Comparison of ENCODE assay signal across 18 cellular contexts in genomic region chr6:28357036-28357435, GRCh38. TPM values are rescaled to one million over a fixed set of nuclear protein-coding genes. Genes with fewer than 3 reads are reported as not detected.
DNase-seq lines count a peak whose midpoint lies in the region; ATAC-seq, FAIRE-seq and TF ChIP-seq lines count a peak whose summit lies in the region.
"Had no signal": no experiment of that assay in that cellular context is flagged by ENCODE, and none has a peak within 500 bp of the region (broad histone marks: within the 10 kb centered on the region; RNA-seq: fewer than 3 reads in every experiment).

No MANE protein-coding gene starts in this region.

- H3K4me1 Mint-ChIP-seq in Calu3 (ENCODE audit: low read depth, unreplicated experiment) (peaks cover 6% of the 10 kb centered on the region), nephron (peaks cover 32% of the 10 kb centered on the region), T-helper 17 cell (peaks cover 14% of the 10 kb centered on the region)

- peaks cover 19% of the 10 kb centered on the region for H3K36me3 Mint-ChIP-seq in Calu3 (ENCODE audit: insufficient read depth, unreplicated experiment)
- H3K36me3 Mint-ChIP-seq in nephron (ENCODE audit: low read depth): peaks cover 18% of the 10 kb centered on the region
- no peaks in the 10 kb centered on the region for H3K36me3 Mint-ChIP-seq in T-helper 17 cell (ENCODE audit: low read depth)

- no peaks in the 10 kb centered on the region for H3K27me3 Mint-ChIP-seq in Calu3 (ENCODE audit: unreplicated experiment)
- H3K27me3 Mint-ChIP-seq in nephron (ENCODE audit: low read depth): no peaks in the 10 kb centered on the region
- H3K27me3 Mint-ChIP-seq in T-helper 17 cell: no peaks in the 10 kb centered on the region
- H3K27me3 Mint-ChIP-seq: activated CD8-positive, alpha-beta memory T cell treated with anti-CD3 and anti-CD28 coated beads, Interleukin-2, amount 10 ng/mL, durations not matched to agents 7 days and 5 days; memory B cell had no signal

- no peak overlapping the region for H3K18ac ChIP-seq in H1 (ENCODE audit: extremely low read depth, low read length)

- H3K56ac ChIP-seq in H1 (replicated peaks; ENCODE audit: insufficient read length, low read depth, low read length): no peak overlapping the region

- peaks cover 8% of the 10 kb centered on the region for H3K36me3 ChIP-seq in PC-3 (ENCODE audit: low read depth, low read length)
- H3K36me3 ChIP-seq in H1 (ENCODE audit: control insufficient read depth in 2 of 4, insufficient read depth in 4 of 4, low read length in 3 of 4): peaks cover 0 to 2% (median 0%) of the 10 kb centered on the region in 4 experiments; a peak in 1 of 8 replicates
- H3K36me3 ChIP-seq in H7 (replicated peaks; ENCODE audit: control insufficient read depth, insufficient read depth, low read length): no peaks in the 10 kb centered on the region; the same call in 1 of the 2 replicates

- no peaks in the 10 kb centered on the region for H3K27me3 ChIP-seq in PC-3 (ENCODE audit: low read length)
- no peaks in the 10 kb centered on the region for H3K27me3 ChIP-seq in H1 (replicated peaks in 1 of 4; ENCODE audit: control insufficient read depth in 3 of 4, extremely low read depth in 1 of 4, insufficient read depth in 3 of 4, low read length in 3 of 4)
- no peaks in the 10 kb centered on the region for H3K27me3 ChIP-seq in H7 (ENCODE audit: control insufficient read depth, insufficient read depth, low read length)

- H3K4me3 Mint-ChIP-seq in Calu3 (ENCODE audit: low read depth, unreplicated experiment): peak overlapping the region; percentile 86
- no peak overlapping the region for H3K4me3 Mint-ChIP-seq in nephron
- no peak overlapping the region for H3K4me3 Mint-ChIP-seq in T-helper 17 cell
- H3K4me3 Mint-ChIP-seq: activated CD8-positive, alpha-beta memory T cell treated with anti-CD3 and anti-CD28 coated beads, Interleukin-2, amount 10 ng/mL, durations not matched to agents 7 days and 5 days; memory B cell had no signal

- POLR2A ChIA-PET in PC-3 (lab: Charles Lee; ENCODE audit: unreplicated experiment) (no interaction called here), H1 (lab: Charles Lee; ENCODE audit: partially characterized antibody) (interaction anchor here (0.7 to 3.7 kb wide), 3 partner anchors 22 to 228 kb away, joined by 3 to 36 read pairs (median 12); partner anchors contain the start of genes PGBD1 and ZSCAN31)

- H3K4me3 ChIP-seq in PC-3 (ENCODE audit: low read length): no peak overlapping the region
- H3K4me3 ChIP-seq in H1 (ENCODE audit: extremely low read depth in 1 of 4, insufficient read depth in 2 of 4, low read depth in 3 of 4, low read length in 4 of 4): no peak overlapping the region
- no peak overlapping the region for H3K4me3 ChIP-seq in H7 (ENCODE audit: insufficient read depth, low read depth, low read length)

- peak overlapping the region; percentile 18; the same call in 1 of the 2 replicates for H2BK12ac ChIP-seq in H1 (ENCODE audit: low read depth, low read length)

- H3K4me1 ChIP-seq in PC-3 (ENCODE audit: insufficient read depth, low read length) (peaks cover 39% of the 10 kb centered on the region), H1 (replicated peaks in 1 of 4; ENCODE audit: control insufficient read depth in 3 of 4, insufficient read depth in 4 of 4, low read length in 3 of 4) (peaks cover 4 to 6% (median 4%) of the 10 kb centered on the region in 4 experiments; a peak in 4 of 7 replicates)

- 90% methylated on average over 6 of the region's 6 CpGs; no CpG with 5 or more reads in 1 of the 2 experiments for WGBS in H1 (ENCODE audit: extremely low coverage in 1 of 2, insufficient coverage in 1 of 2, insufficient read length in 1 of 2, insufficient replicate concordance in 2 of 2, low coverage in 1 of 2, low lambda C conversion rate in 2 of 2, missing lambda C conversion rate in 1 of 2), 2 experiments

- intact Hi-C loops in Calu3 (cut with micrococcal nuclease; ENCODE audit: unreplicated experiment): loop anchor here (2.0 to 10.0 kb wide), 5 partner anchors 26 to 522 kb away; partner anchors contain the start of gene ZSCAN26
- intact Hi-C loops in PC-3 (cut with micrococcal nuclease): loop anchor here (10.0 kb wide), 1 partner anchor 452 kb away; no protein-coding TSS in a partner anchor

- BruUV-seq in Calu3 (replicated peaks; lab: Mats Ljungman, UMichigan) (no TSS peak), PC-3 (replicated peaks; lab: Mats Ljungman, UMichigan) (no TSS peak)

- H2BK20ac ChIP-seq in H1 (ENCODE audit: low read length): no peak overlapping the region

- TF ChIP-seq POLR2A in H1 (IDR thresholded peaks at IDR 0.05; ENCODE audit: control extremely low read depth in 1 of 2, low read depth in 2 of 2, low read length in 2 of 2): no peak
- no peak for TF ChIP-seq POLR2A in H54 (IDR thresholded peaks at IDR 0.05; ENCODE audit: low read depth, low read length)

- no peak overlapping the region for H3K14ac ChIP-seq in H1 (ENCODE audit: insufficient read length)

- no peak for TF ChIP-seq RAD21 in H1 (IDR thresholded peaks at IDR 0.05 in 1 of 2, conservative IDR thresholded peaks at IDR 0.05 in 1 of 2; ENCODE audit: low read depth in 2 of 2, low read length in 2 of 2)

- H3K23me2 ChIP-seq in H1 (ENCODE audit: low read depth, low read length): 0 out of 2 replicates have a peak, but pooled peaks cover 3% of the 10 kb centered on the region

- no peak for TF ChIP-seq EP300 in H1 (IDR thresholded peaks at IDR 0.05; ENCODE audit: borderline replicate concordance in 1 of 2, low read depth in 2 of 2, low read length in 2 of 2)

- no peak overlapping the region; the same call in 1 of the 2 replicates for H4K8ac ChIP-seq in H1 (ENCODE audit: extremely low read depth, insufficient read depth, low read length)

- DNase-seq in Calu3 (no peak), PC-3 (peak; percentile 42), H1 (ENCODE audit: low read depth in 1 of 2, low spot score in 2 of 2) (no peak), GF-D8 (lab: John Stamatoyannopoulos, UW) (no peak), T-helper 17 cell (no peak), H54 (ENCODE audit: insufficient read length, low spot score) (no peak), H7 (no peak)
- DNase-seq: activated CD4-positive, CD25-positive, alpha-beta regulatory T cell; activated CD8-positive, alpha-beta memory T cell treated with anti-CD3 and anti-CD28 coated beads, Interleukin-2, amount 10 ng/mL, durations not matched to agents 7 days and 5 days; DMS 273 treated with DMSO at 0.1 percent for 48 hours; foreskin fibroblast; NCI-H1436; NCI-H345; OCI-M1; stimulated activated naive CD4-positive, alpha-beta T cell treated with Interleukin-2 at 50 U/mL for 16 hours had no signal

- H3F3A ChIP-seq in PC-3 (ENCODE audit: low read length, unreplicated experiment): no peaks in the 10 kb centered on the region

- H3K9me3 Mint-ChIP-seq in Calu3 (ENCODE audit: low read depth, unreplicated experiment): no peaks in the 10 kb centered on the region
- no peaks in the 10 kb centered on the region for H3K9me3 Mint-ChIP-seq in nephron
- H3K9me3 Mint-ChIP-seq: activated naive CD4-positive, alpha-beta T cell treated with anti-CD3 and anti-CD28 coated beads, Interleukin-2, amount 50 U/mL, for 72 hours; memory B cell had no signal

- H3K9me3 ChIP-seq in PC-3 (ENCODE audit: low read length) (no peaks in the 10 kb centered on the region), H1 (ENCODE audit: insufficient read depth in 2 of 2, low read depth in 1 of 2, low read length in 1 of 2) (peaks cover 0 to 3% of the 10 kb centered on the region in 2 experiments; a peak in 2 of 4 replicates), T-helper 17 cell (ENCODE audit: control insufficient read depth, low read length, poor library complexity, severe bottlenecking) (no peaks in the 10 kb centered on the region)

- H3K79me2 ChIP-seq in PC-3 (ENCODE audit: low read length): peaks cover 32% of the 10 kb centered on the region
- H3K79me2 ChIP-seq in H1 (ENCODE audit: control insufficient read depth in 1 of 2, insufficient read depth in 2 of 2, low read length in 2 of 2): peaks cover 5 to 22% of the 10 kb centered on the region in 2 experiments; a peak in 2 of 4 replicates

- H3K9ac ChIP-seq in PC-3 (ENCODE audit: low read length) (peak overlapping the region; percentile 63; the same call in 1 of the 2 replicates), H1 (replicated peaks in 1 of 4; ENCODE audit: extremely low read depth in 1 of 4, low read depth in 3 of 4, low read length in 3 of 4) (no peak overlapping the region)

- H3K4me2 ChIP-seq in PC-3 (ENCODE audit: low read length) (peak overlapping the region; percentile 92; the same call in 1 of the 2 replicates), H1 (ENCODE audit: insufficient read depth in 1 of 2, low read depth in 2 of 2, low read length in 2 of 2) (no peak overlapping the region; a peak in 1 of 4 replicates)

- H3K27ac Mint-ChIP-seq in Calu3 (ENCODE audit: unreplicated experiment) (no peak overlapping the region), nephron (peak overlapping the region in 2 of 3 experiments; percentile 54 to 90), T-helper 17 cell (no peak overlapping the region)
- H3K27ac Mint-ChIP-seq: activated CD8-positive, alpha-beta memory T cell treated with anti-CD3 and anti-CD28 coated beads, Interleukin-2, amount 10 ng/mL, durations not matched to agents 7 days and 5 days; activated naive CD4-positive, alpha-beta T cell treated with anti-CD3 and anti-CD28 coated beads, Interleukin-2, amount 50 U/mL, for 72 hours; memory B cell had no signal

- H2AK5ac ChIP-seq in H1 (ENCODE audit: low read depth, low read length): no peak overlapping the region

- no peaks in the 10 kb centered on the region for H4K20me1 ChIP-seq in PC-3 (ENCODE audit: low read length)
- H4K20me1 ChIP-seq in H1 (replicated peaks in 1 of 2; ENCODE audit: control insufficient read depth in 1 of 2, insufficient read depth in 2 of 2, low read length in 2 of 2): peaks cover 0 to 7% of the 10 kb centered on the region in 2 experiments

- H3K27ac ChIP-seq in PC-3 (ENCODE audit: low read length): peak overlapping the region; percentile 87
- no peak overlapping the region for H3K27ac ChIP-seq in H1 (ENCODE audit: low read depth, low read length)

- TF ChIP-seq CTCF in Calu3 (IDR thresholded peaks at IDR 0.05; ENCODE audit: unreplicated experiment) (no peak), PC-3 (conservative IDR thresholded peaks at IDR 0.05; ENCODE audit: low read depth, low read length) (no peak), H1 (IDR thresholded peaks at IDR 0.05; ENCODE audit: control extremely low read depth in 1 of 3, insufficient read depth in 1 of 3, low read depth in 1 of 3, low read length in 3 of 3) (no peak), nephron (IDR thresholded peaks at IDR 0.05; ENCODE audit: unreplicated experiment in 3 of 3) (no peak)

- no peak overlapping the region for H3K4ac ChIP-seq in H1 (replicated peaks; ENCODE audit: insufficient read length, low read depth, low read length)

- H2AFZ ChIP-seq in PC-3 (ENCODE audit: low read length) (peak overlapping the region; percentile 87; the same call in 1 of the 2 replicates), H1 (ENCODE audit: low read length) (no peak overlapping the region)

- no peak overlapping the region for H3K23ac ChIP-seq in H1 (ENCODE audit: insufficient read length)

- H2BK5ac ChIP-seq in H1 (ENCODE audit: low read depth, low read length): 0 out of 2 replicates have a peak overlapping the region, but pooled peaks have one; percentile 26

- no peak for FAIRE-seq in H1 (lab: Jason Lieb, UNC)
- no peak for FAIRE-seq in H54 (lab: Jason Lieb, UNC)

- no peak overlapping the region for H4K5ac ChIP-seq in H1 (ENCODE audit: insufficient read length, low read depth, low read length)

- CTCF ChIA-PET in Calu3 (lab: Charles Lee): interaction anchor here (0.9 to 1.4 kb wide), 3 partner anchors 13 to 322 kb away, joined by 3 to 6 read pairs (median 4); partner anchors contain the start of gene ZSCAN16
- CTCF ChIA-PET in PC-3 (lab: Charles Lee): interaction anchor here (0.6 kb wide), 1 partner anchor 1188 kb away, joined by 3 read pairs; no protein-coding TSS in a partner anchor
- CTCF ChIA-PET in H1 (lab: Charles Lee; ENCODE audit: partially characterized antibody): interaction anchor here (0.7 to 4.2 kb wide), 18 partner anchors 7 to 535 kb away, joined by 3 to 34 read pairs (median 5); partner anchors contain the start of gene PGBD1

- no peak overlapping the region for H4K91ac ChIP-seq in H1 (replicated peaks; ENCODE audit: insufficient read length, low read length)

- 0 out of 2 replicates have a peak overlapping the region, but pooled peaks have one; percentile 2 for H2BK15ac ChIP-seq in H1 (ENCODE audit: low read length)

- no peak for ATAC-seq in PC-3
- ATAC-seq in T-helper 17 cell: no peak
- ATAC-seq: activated CD8-positive, alpha-beta memory T cell treated with anti-CD3 and anti-CD28 coated beads, Interleukin-2, amount 10 ng/mL, durations not matched to agents 7 days and 5 days had no signal

- H2BK120ac ChIP-seq in H1 (replicated peaks; ENCODE audit: low read depth, low read length): peak overlapping the region; percentile 22

- no peaks in the 10 kb centered on the region; the same call in 1 of the 2 replicates for H3K79me1 ChIP-seq in H1 (ENCODE audit: low read depth, low read length)

- H3K9me2 ChIP-seq in PC-3 (replicated peaks; ENCODE audit: low read length): no peaks in the 10 kb centered on the region

RNA-seq across cellular contexts. Expression of gene ZKSCAN3, which starts 7.3 kb away (rescaled TPM):
- total RNA-seq in Calu3 (2022): 7.3 and 7.8 TPM in 2 replicates
- total RNA-seq in PC-3 (2014; rRNA removed): 1.9 and 2.3 TPM in 2 replicates
- total RNA-seq in H1 (2021; fragmentation: NEBNext Ultra II Directional; extraction: Animal tissue kit (Norgen Biotek cat#: 25700)): 9.2 and 9.8 TPM in 2 replicates
- 2.7 TPM in 2 replicates for polyA plus RNA-seq in H1 (2011; rRNA removed)
- polyA plus RNA-seq in H1 (2011; cell fraction: cytosol; rRNA removed): 3.4 TPM
- 2.5 TPM for polyA plus RNA-seq in H1 (2011; cell fraction: nucleus; rRNA removed)
- 5.1 to 6.0 TPM (median 5.4 TPM) in 4 replicates for polyA plus RNA-seq in H1 (2012, experiment 1 of 2)
- polyA plus RNA-seq in H1 (2012, experiment 2 of 2): 1.6 TPM
- polyA plus RNA-seq in H1 (2013, experiment 1 of 2): 3.7 TPM
- polyA plus RNA-seq in H1 (2013, experiment 2 of 2): 3.6 TPM
- 3.8 and 5.1 TPM in 2 replicates for polyA minus RNA-seq in H1 (2011; rRNA and poly(A)+ RNA removed)
- polyA minus RNA-seq in H1 (2011; cell fraction: cytosol; rRNA and poly(A)+ RNA removed): 2.9 TPM
- 4.7 TPM for polyA minus RNA-seq in H1 (2011; cell fraction: nucleus; rRNA and poly(A)+ RNA removed)
- 1 to 10 TPM; 2.0 to 3.9 TPM for total RNA-seq in T-helper 17 cell
- 6.5 and 8.1 TPM in 2 replicates for total RNA-seq in H7 (2014; rRNA removed; shearing (Covaris generic))

RNA-seq across cellular contexts. Expression of gene ZSCAN31, which starts 21.1 kb away (rescaled TPM):
- total RNA-seq in Calu3 (2022) (4.9 and 5.8 TPM in 2 replicates), PC-3 (2014; rRNA removed) (10.7 and 16.9 TPM in 2 replicates), T-helper 17 cell (under 1 TPM; 0.77 to 0.86 TPM)
- total RNA-seq in H1 (2021; fragmentation: NEBNext Ultra II Directional; extraction: Animal tissue kit (Norgen Biotek cat#: 25700)): 7.0 and 8.8 TPM in 2 replicates
- 1.2 and 1.9 TPM in 2 replicates for polyA plus RNA-seq in H1 (2011; rRNA removed)
- 3.6 TPM for polyA plus RNA-seq in H1 (2011; cell fraction: cytosol; rRNA removed)
- 3.8 TPM for polyA plus RNA-seq in H1 (2011; cell fraction: nucleus; rRNA removed)
- 4.4 to 8.0 TPM (median 6.2 TPM) in 4 replicates for polyA plus RNA-seq in H1 (2012, experiment 1 of 2)
- 0.67 TPM for polyA plus RNA-seq in H1 (2012, experiment 2 of 2)
- polyA plus RNA-seq in H1 (2013, experiment 1 of 2): 4.4 TPM
- 3.3 TPM for polyA plus RNA-seq in H1 (2013, experiment 2 of 2)
- 13.2 and 13.8 TPM in 2 replicates for polyA minus RNA-seq in H1 (2011; rRNA and poly(A)+ RNA removed)
- polyA minus RNA-seq in H1 (2011; cell fraction: cytosol; rRNA and poly(A)+ RNA removed): 3.4 TPM
- polyA minus RNA-seq in H1 (2011; cell fraction: nucleus; rRNA and poly(A)+ RNA removed): 6.1 TPM
- 5.6 and 5.8 TPM in 2 replicates for total RNA-seq in H7 (2014; rRNA removed; shearing (Covaris generic))

RNA-seq across cellular contexts. Expression of gene ZSCAN12, which starts 42.5 kb away (rescaled TPM):
- total RNA-seq in Calu3 (2022) (4.7 and 5.2 TPM in 2 replicates), PC-3 (2014; rRNA removed) (0.58 and 0.95 TPM in 2 replicates), T-helper 17 cell (1 to 10 TPM; 2.9 TPM)
- 8.6 and 9.6 TPM in 2 replicates for total RNA-seq in H1 (2021; fragmentation: NEBNext Ultra II Directional; extraction: Animal tissue kit (Norgen Biotek cat#: 25700))
- polyA plus RNA-seq in H1 (2011; rRNA removed): 2.0 and 2.2 TPM in 2 replicates
- 3.3 TPM for polyA plus RNA-seq in H1 (2011; cell fraction: cytosol; rRNA removed)
- 3.3 TPM for polyA plus RNA-seq in H1 (2011; cell fraction: nucleus; rRNA removed)
- 3.3 to 5.7 TPM (median 4.3 TPM) in 4 replicates for polyA plus RNA-seq in H1 (2012, experiment 1 of 2)
- 0.43 TPM for polyA plus RNA-seq in H1 (2012, experiment 2 of 2)
- 4.2 TPM for polyA plus RNA-seq in H1 (2013, experiment 1 of 2)
- polyA plus RNA-seq in H1 (2013, experiment 2 of 2): 4.2 TPM
- polyA minus RNA-seq in H1 (2011; rRNA and poly(A)+ RNA removed): 8.4 and 12.5 TPM in 2 replicates
- 5.0 TPM for polyA minus RNA-seq in H1 (2011; cell fraction: cytosol; rRNA and poly(A)+ RNA removed)
- 14.5 TPM for polyA minus RNA-seq in H1 (2011; cell fraction: nucleus; rRNA and poly(A)+ RNA removed)
- 4.6 and 7.1 TPM in 2 replicates for total RNA-seq in H7 (2014; rRNA removed; shearing (Covaris generic))

Comparison
In these comparisons a context has a peak if more than half of its experiments do, and no peak if none do; other contexts are left out.
1. H3K27ac Mint-ChIP-seq: peak in nephron (2 of 3); none in Calu3 (single experiment) and T-helper 17 cell (single experiment).